ENCODE assay signal across 15 cellular contexts in the genomic region with DNA sequence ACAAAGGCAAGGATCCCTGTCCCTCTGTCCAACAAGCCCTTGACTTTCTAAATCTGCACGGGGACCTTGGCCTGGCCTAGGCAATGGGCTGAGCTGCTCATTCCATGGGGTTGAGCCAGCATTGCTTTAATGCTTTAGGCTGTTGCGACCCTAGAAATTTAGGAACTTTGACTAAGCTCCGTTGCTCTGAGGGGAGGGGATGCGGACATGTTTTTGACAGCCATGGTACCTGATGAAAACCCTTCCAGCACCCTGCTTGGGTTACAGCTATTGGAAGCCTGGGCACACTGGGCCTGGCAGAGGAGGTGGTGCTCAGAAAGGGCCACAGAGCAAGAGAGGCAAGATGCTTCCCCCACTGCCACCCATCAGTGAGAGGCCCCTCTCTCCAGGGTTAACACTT. TPM values are rescaled to one million over a fixed set of nuclear protein-coding genes. Genes with fewer than 3 reads are reported as not detected.
DNase-seq lines count a peak whose midpoint lies in the region; ATAC-seq, FAIRE-seq and TF ChIP-seq lines count a peak whose summit lies in the region.
"Had no signal": no experiment of that assay in that cellular context is flagged by ENCODE, and none has a peak within 500 bp of the region (broad histone marks: within the 10 kb centered on the region; RNA-seq: fewer than 3 reads in every experiment).

No MANE protein-coding gene starts in this region.

- TF ChIP-seq EP300 in H1 (IDR thresholded peaks at IDR 0.05; ENCODE audit: borderline replicate concordance in 1 of 2, low read depth in 2 of 2, low read length in 2 of 2): no peak

- peaks cover 18% of the 10 kb centered on the region for H3K36me3 Mint-ChIP-seq in GM23338 (ENCODE audit: low read depth)

- no peak overlapping the region for H3K23ac ChIP-seq in H1 (ENCODE audit: insufficient read length)

- H3K4me2 ChIP-seq in GM23338 (peak overlapping the region; percentile 17), H1 (ENCODE audit: insufficient read depth in 1 of 2, low read depth in 2 of 2, low read length in 2 of 2) (no peak overlapping the region)
- H3K4me2 ChIP-seq: A549 had no signal

- H3K27me3 ChIP-seq in GM23338 (ENCODE audit: insufficient read depth) (no peaks in the 10 kb centered on the region), H1 (replicated peaks in 1 of 4; ENCODE audit: control insufficient read depth in 3 of 4, extremely low read depth in 1 of 4, insufficient read depth in 3 of 4, low read length in 3 of 4) (no peaks in the 10 kb centered on the region), muscle layer of duodenum (ENCODE audit: low read depth, low read length) (no peaks in the 10 kb centered on the region), skeletal muscle tissue (ENCODE audit: control insufficient read depth in 3 of 3, insufficient read depth in 3 of 3, low read length in 3 of 3) (no peaks in the 10 kb centered on the region)

- DNase-seq in GM23338 (ENCODE audit: low spot score) (no peak), H1 (ENCODE audit: low read depth in 1 of 2, low spot score in 2 of 2) (no peak), middle frontal gyrus (ENCODE audit: extremely low spot score, low spot score) (no peak), SIG-M5 (lab: John Stamatoyannopoulos, UW) (no peak)
- DNase-seq: NCI-H1048, NCI-H187, NCI-H446, PC-3 had no signal

- H3K56ac ChIP-seq in H1 (replicated peaks; ENCODE audit: insufficient read length, low read depth, low read length): no peak overlapping the region

- H2BK20ac ChIP-seq in H1 (ENCODE audit: low read length): peak overlapping the region; percentile 19; the same call in 1 of the 2 replicates

- H3K4me3 ChIP-seq in GM23338 (no peak overlapping the region), H1 (ENCODE audit: extremely low read depth in 1 of 4, insufficient read depth in 2 of 4, low read depth in 3 of 4, low read length in 4 of 4) (no peak overlapping the region), muscle layer of duodenum (ENCODE audit: low read depth in 1 of 2, low read length in 2 of 2) (no peak overlapping the region), skeletal muscle tissue (ENCODE audit: low read length in 3 of 3) (no peak overlapping the region)
- H3K4me3 ChIP-seq: A549, K562 had no signal

- H3K9me2 ChIP-seq in GM23338 (ENCODE audit: insufficient read depth): no peaks in the 10 kb centered on the region

- H3K14ac ChIP-seq in H1 (ENCODE audit: insufficient read length): no peak overlapping the region

- no peak overlapping the region for H4K8ac ChIP-seq in H1 (ENCODE audit: extremely low read depth, insufficient read depth, low read length)

- H3K79me1 ChIP-seq in H1 (ENCODE audit: low read depth, low read length): no peaks in the 10 kb centered on the region

- H4K5ac ChIP-seq in H1 (ENCODE audit: insufficient read length, low read depth, low read length): no peak overlapping the region

- H3K9me3 ChIP-seq in H1 (ENCODE audit: insufficient read depth in 2 of 2, low read depth in 1 of 2, low read length in 1 of 2): no peaks in the 10 kb centered on the region
- H3K9me3 ChIP-seq in muscle layer of duodenum (ENCODE audit: control insufficient read depth in 1 of 2, low read length in 2 of 2): no peaks in the 10 kb centered on the region
- no peaks in the 10 kb centered on the region for H3K9me3 ChIP-seq in skeletal muscle tissue (ENCODE audit: control insufficient read depth in 3 of 3, low read length in 3 of 3)
- H3K9me3 ChIP-seq: A549 had no signal

- WGBS in H1 (ENCODE audit: extremely low coverage in 1 of 2, insufficient coverage in 1 of 2, insufficient read length in 1 of 2, insufficient replicate concordance in 2 of 2, low coverage in 1 of 2, low lambda C conversion rate in 2 of 2, missing lambda C conversion rate in 1 of 2), 2 experiments: 86% methylated on average over 4 of the region's 4 CpGs; no CpG with 5 or more reads in 1 of the 2 experiments

- H2AK5ac ChIP-seq in H1 (ENCODE audit: low read depth, low read length): no peak overlapping the region

- H3K27me3 Mint-ChIP-seq in GM23338 (ENCODE audit: insufficient read depth, low read depth, poor library complexity): no peaks in the 10 kb centered on the region

- H3K79me2 ChIP-seq in GM23338 (replicated peaks; ENCODE audit: insufficient read depth): no peaks in the 10 kb centered on the region
- no peaks in the 10 kb centered on the region for H3K79me2 ChIP-seq in H1 (ENCODE audit: control insufficient read depth in 1 of 2, insufficient read depth in 2 of 2, low read length in 2 of 2)

- H2AFZ ChIP-seq in GM23338: no peak overlapping the region
- H2AFZ ChIP-seq in H1 (ENCODE audit: low read length): no peak overlapping the region

- TF ChIP-seq CTCF in GM23338 (conservative IDR thresholded peaks at IDR 0.05; ENCODE audit: low read depth in 2 of 2) (no peak), H1 (IDR thresholded peaks at IDR 0.05; ENCODE audit: control extremely low read depth in 1 of 3, insufficient read depth in 1 of 3, low read depth in 1 of 3, low read length in 3 of 3) (no peak)

- H3K9ac ChIP-seq in H1 (replicated peaks in 1 of 4; ENCODE audit: extremely low read depth in 1 of 4, low read depth in 3 of 4, low read length in 3 of 4) (no peak overlapping the region), skeletal muscle tissue (ENCODE audit: low read depth in 1 of 3, low read length in 3 of 3) (peak overlapping the region in 1 of 3 donors; percentile 4)

- peak; percentile 8; the same call in 1 of the 3 replicates for ATAC-seq in GM23338
- ATAC-seq in GM21381 (IDR thresholded peaks at IDR 0.05; ENCODE audit: unreplicated experiment): no peak
- ATAC-seq: A549, K562, PC-3 had no signal

- no peak for TF ChIP-seq RAD21 in H1 (IDR thresholded peaks at IDR 0.05 in 1 of 2, conservative IDR thresholded peaks at IDR 0.05 in 1 of 2; ENCODE audit: low read depth in 2 of 2, low read length in 2 of 2)

- H2BK12ac ChIP-seq in H1 (ENCODE audit: low read depth, low read length): no peak overlapping the region

- H2BK120ac ChIP-seq in H1 (replicated peaks; ENCODE audit: low read depth, low read length): peak overlapping the region; percentile 5

- peaks cover 55% of the 10 kb centered on the region for H3K4me1 Mint-ChIP-seq in GM23338

- no peak for FAIRE-seq in H1 (lab: Jason Lieb, UNC)
- FAIRE-seq: HTR-8/SVneo, K562 had no signal

- H3K9me3 Mint-ChIP-seq in GM23338: no peaks in the 10 kb centered on the region

- no peak overlapping the region; the same call in 1 of the 2 replicates for H3K27ac Mint-ChIP-seq in GM23338

- TF ChIP-seq POLR2A in H1 (IDR thresholded peaks at IDR 0.05; ENCODE audit: control extremely low read depth in 1 of 2, low read depth in 2 of 2, low read length in 2 of 2): no peak

- no peak overlapping the region; the same call in 1 of the 2 replicates for H3K18ac ChIP-seq in H1 (ENCODE audit: extremely low read depth, low read length)

- POLR2A ChIA-PET in H1 (lab: Charles Lee; ENCODE audit: partially characterized antibody): no interaction called here

- no peak overlapping the region for H3K4ac ChIP-seq in H1 (replicated peaks; ENCODE audit: insufficient read length, low read depth, low read length)

- H3K4me1 ChIP-seq in GM23338 (ENCODE audit: insufficient read depth) (peaks cover 36% of the 10 kb centered on the region), H1 (replicated peaks in 1 of 4; ENCODE audit: control insufficient read depth in 3 of 4, insufficient read depth in 4 of 4, low read length in 3 of 4) (peaks cover 5 to 29% (median 18%) of the 10 kb centered on the region in 4 experiments), muscle layer of duodenum (ENCODE audit: control insufficient read depth in 1 of 2, insufficient read depth in 2 of 2, low read length in 2 of 2) (peaks cover 0 to 31% of the 10 kb centered on the region in 2 donors), skeletal muscle tissue (ENCODE audit: control insufficient read depth in 3 of 3, insufficient read depth in 3 of 3, low read length in 3 of 3) (peaks cover 31 to 62% (median 36%) of the 10 kb centered on the region in 3 donors)
- H3K4me1 ChIP-seq: A549 had no signal

- no peak overlapping the region for H2BK15ac ChIP-seq in H1 (ENCODE audit: low read length)

- no peak overlapping the region for H3K4me3 Mint-ChIP-seq in GM23338

- no peaks in the 10 kb centered on the region for H3K36me3 ChIP-seq in GM23338 (ENCODE audit: insufficient read depth)
- no peaks in the 10 kb centered on the region for H3K36me3 ChIP-seq in H1 (ENCODE audit: control insufficient read depth in 2 of 4, insufficient read depth in 4 of 4, low read length in 3 of 4)
- H3K36me3 ChIP-seq in muscle layer of duodenum (ENCODE audit: control insufficient read depth in 1 of 2, insufficient read depth in 2 of 2, low read length in 2 of 2): peaks cover 4 to 14% of the 10 kb centered on the region in 2 donors
- H3K36me3 ChIP-seq in skeletal muscle tissue (ENCODE audit: control insufficient read depth in 3 of 3, insufficient read depth in 3 of 3, low read length in 3 of 3): peaks cover 3 to 13% (median 10%) of the 10 kb centered on the region in 3 donors

- no peak overlapping the region for H2BK5ac ChIP-seq in H1 (ENCODE audit: low read depth, low read length)

- CTCF ChIA-PET in H1 (lab: Charles Lee; ENCODE audit: partially characterized antibody): interaction anchor here (1.3 to 2.5 kb wide), 3 partner anchors 13 to 64 kb away, joined by 3 to 11 read pairs (median 3); no protein-coding TSS in a partner anchor

- no peaks in the 10 kb centered on the region for H3F3A ChIP-seq in GM23338 (replicated peaks; ENCODE audit: low read depth)

- H4K91ac ChIP-seq in H1 (replicated peaks; ENCODE audit: insufficient read length, low read length): no peak overlapping the region

- H4K20me1 ChIP-seq in GM23338 (replicated peaks; ENCODE audit: insufficient read depth): 0 out of 2 replicates have a peak, but pooled peaks cover 3% of the 10 kb centered on the region
- no peaks in the 10 kb centered on the region for H4K20me1 ChIP-seq in H1 (replicated peaks in 1 of 2; ENCODE audit: control insufficient read depth in 1 of 2, insufficient read depth in 2 of 2, low read length in 2 of 2)

- H3K27ac ChIP-seq in GM23338 (ENCODE audit: low read depth) (peak overlapping the region; percentile 62; the same call in 1 of the 2 replicates), H1 (ENCODE audit: low read depth, low read length) (no peak overlapping the region), muscle layer of duodenum (ENCODE audit: low read length) (peak overlapping the region; percentile 52), skeletal muscle tissue (ENCODE audit: low read depth, low read length) (peak overlapping the region; percentile 38)
- H3K27ac ChIP-seq: A549, C4-2B had no signal

- H3K23me2 ChIP-seq in H1 (ENCODE audit: low read depth, low read length): no peaks in the 10 kb centered on the region

RNA-seq across cellular contexts. Expression of gene SYNM, which starts 37.1 kb away (rescaled TPM):
- 2.9 and 3.5 TPM in 2 replicates for total RNA-seq in GM23338 (2014; rRNA removed; shearing (Covaris generic))
- polyA plus RNA-seq in GM23338 (2016; fragmentation: Nextera tagmentation; extraction: Ambion mirVana): 0.73 and 0.74 TPM in 2 replicates
- 2.0 and 2.2 TPM in 2 replicates for total RNA-seq in H1 (2021; fragmentation: NEBNext Ultra II Directional; extraction: Animal tissue kit (Norgen Biotek cat#: 25700))
- 0.67 and 0.89 TPM in 2 replicates for polyA plus RNA-seq in H1 (2011; rRNA removed)
- polyA plus RNA-seq in H1 (2011; cell fraction: cytosol; rRNA removed): 0.85 TPM
- polyA plus RNA-seq in H1 (2011; cell fraction: nucleus; rRNA removed): 2.4 TPM
- polyA plus RNA-seq in H1 (2012, experiment 1 of 2): 1.9 to 2.2 TPM (median 2.1 TPM) in 4 replicates
- 0.31 TPM for polyA plus RNA-seq in H1 (2012, experiment 2 of 2)
- polyA plus RNA-seq in H1 (2013, experiment 1 of 2): 1.0 TPM
- polyA plus RNA-seq in H1 (2013, experiment 2 of 2): 0.98 TPM
- polyA minus RNA-seq in H1 (2011; rRNA and poly(A)+ RNA removed): 0.95 and 1.4 TPM in 2 replicates
- 1.1 TPM for polyA minus RNA-seq in H1 (2011; cell fraction: cytosol; rRNA and poly(A)+ RNA removed)
- 1.7 TPM for polyA minus RNA-seq in H1 (2011; cell fraction: nucleus; rRNA and poly(A)+ RNA removed)
- total RNA-seq in skeletal muscle tissue: 53.2 TPM

Comparison
In these comparisons a context has a peak if more than half of its experiments do, and no peak if none do; other contexts are left out.
1. RNA of gene SYNM, which starts 37.1 kb away (total RNA-seq): 53.2 TPM in skeletal muscle tissue (single experiment); 2.9 to 3.5 TPM in GM23338 and 2.0 to 2.2 TPM in H1; every median in the first group is over 10 times any median in the second.